ENCODE assay signal across 8 cellular contexts in genomic region chr10:71888248-71888622, GRCh38. TPM values are rescaled to one million over a fixed set of nuclear protein-coding genes. Genes with fewer than 3 reads are reported as not detected.
DNase-seq lines count a peak whose midpoint lies in the region; ATAC-seq and TF ChIP-seq lines count a peak whose summit lies in the region.

No MANE protein-coding gene starts in this region.

- H3K4me3 ChIP-seq in heart right ventricle, result peak overlapping the region in 9 of 10 donors; percentile 38 to 71 (median 61)
- peak overlapping the region; percentile 58 for H3K4me3 ChIP-seq in brain microvascular endothelial cell (ENCODE audit: low read depth, low read length)
- H3K4me3 ChIP-seq in mucosa of rectum (ENCODE audit: low read length in 2 of 2), result peak overlapping the region; percentile 55 to 58
- peak overlapping the region; percentile 39 to 41 for H3K4me3 ChIP-seq in uterus

- H3K36me3 ChIP-seq in heart right ventricle (no peaks in the 10 kb centered on the region), brain microvascular endothelial cell (replicated peaks) (no peaks in the 10 kb centered on the region), mucosa of rectum (ENCODE audit: control insufficient read depth in 2 of 2, insufficient read depth in 2 of 2, low read length in 2 of 2) (no peaks in the 10 kb centered on the region), uterus (no peaks in the 10 kb centered on the region)

- no peak for ATAC-seq in heart right ventricle

- peaks cover 0 to 65% (median 16%) of the 10 kb centered on the region in 9 donors for H3K4me1 ChIP-seq in heart right ventricle
- peaks cover 6 to 10% of the 10 kb centered on the region in 2 donors for H3K4me1 ChIP-seq in mucosa of rectum (ENCODE audit: control insufficient read depth in 2 of 2, insufficient read depth in 2 of 2, low read length in 2 of 2)
- H3K4me1 ChIP-seq in uterus, result peaks cover 3 to 4% of the 10 kb centered on the region in 2 donors

- intact Hi-C loops in heart right ventricle (cut with DNase I) (loop anchor here in 1 of 10 donors (10.0 kb wide), 1 partner anchor 493 kb away; the partner anchor contains the start of gene CDH23), cardiac septum (cut with DNase I) (loop anchor here (5.0 to 10.0 kb wide), 2 partner anchors 51 to 173 kb away; partner anchors contain the start of gene C10orf105), uterus (cut with DNase I; ENCODE audit: low total_unique reads) (no loop called here)

- DNase-seq in heart right ventricle, result no peak
- no peak for DNase-seq in cardiac septum (ENCODE audit: low spot score)
- DNase-seq in brain microvascular endothelial cell, result no peak
- DNase-seq in uterus, result no peak
- DNase-seq in midbrain (lab: John Stamatoyannopoulos, UW), result no peak
- no peak for DNase-seq in GM20000 (ENCODE audit: low spot score)
- DNase-seq in SKM-1 (lab: John Stamatoyannopoulos, UW; ENCODE audit: unreplicated experiment), result no peak

- no peak overlapping the region for H3K9ac ChIP-seq in mucosa of rectum (ENCODE audit: low read depth in 1 of 2, low read length in 2 of 2)

- H3K27me3 ChIP-seq in heart right ventricle (no peaks in the 10 kb centered on the region), brain microvascular endothelial cell (replicated peaks) (no peaks in the 10 kb centered on the region), mucosa of rectum (ENCODE audit: control insufficient read depth in 2 of 2, insufficient read depth in 2 of 2, low read length in 2 of 2) (no peaks in the 10 kb centered on the region), uterus (no peaks in the 10 kb centered on the region)

- H3K27ac ChIP-seq in heart right ventricle, result peak overlapping the region in 9 of 10 donors; percentile 48 to 93 (median 69)
- peak overlapping the region; percentile 51 for H3K27ac ChIP-seq in brain microvascular endothelial cell
- peak overlapping the region in 1 of 2 donors; percentile 16 for H3K27ac ChIP-seq in mucosa of rectum (ENCODE audit: low read depth in 2 of 2, low read length in 2 of 2)
- H3K27ac ChIP-seq in uterus, result peak overlapping the region; percentile 93 to 96

- in situ Hi-C loops in brain microvascular endothelial cell (cut with HindIII; ENCODE audit: low pct_ligation_motif_present, low sequenced_read_pairs), result no loop called here

- no peak for TF ChIP-seq POLR2A in uterus (IDR thresholded peaks at IDR 0.05)

- no peak for TF ChIP-seq CTCF in heart right ventricle (IDR thresholded peaks at IDR 0.05)
- TF ChIP-seq CTCF in brain microvascular endothelial cell (IDR thresholded peaks at IDR 0.05; ENCODE audit: low read depth, low read length, missing control alignments), result no peak
- no peak for TF ChIP-seq CTCF in uterus (IDR thresholded peaks at IDR 0.05)
- TF ChIP-seq CTCF in GM20000 (IDR thresholded peaks at IDR 0.05; ENCODE audit: extremely low read depth, missing control alignments), result no peak

- 59 to 68% methylated on average over 8 of the region's 8 CpGs for WGBS in heart right ventricle, 2 donors

- no peaks in the 10 kb centered on the region for H3K9me3 ChIP-seq in heart right ventricle
- H3K9me3 ChIP-seq in mucosa of rectum (ENCODE audit: control insufficient read depth in 2 of 2, low read length in 2 of 2), result no peaks in the 10 kb centered on the region
- no peaks in the 10 kb centered on the region for H3K9me3 ChIP-seq in uterus

RNA-seq across cellular contexts. Expression of gene PSAP, which starts 37.2 kb away (rescaled TPM):
- total RNA-seq in heart right ventricle, result 1,000 to 10,000 TPM; 1,446 to 2,078 (median 1,666) TPM
- polyA plus RNA-seq in heart right ventricle, result 100 to 1,000 TPM; 443 to 780 TPM
- 1,123 TPM for total RNA-seq in cardiac septum
- 100 to 1,000 TPM; 603 to 903 (median 759) TPM for total RNA-seq in uterus
